ENCODE assay signal across 18 cellular contexts in genomic region chr3:32794487-32795308, GRCh38. TPM values are rescaled to one million over a fixed set of nuclear protein-coding genes. Genes with fewer than 3 reads are reported as not detected.
A peak's percentile ranks its signal among the peaks of the same experiment; 100 is the strongest.
DNase-seq lines count a peak whose midpoint lies in the region; ATAC-seq and TF ChIP-seq lines count a peak whose summit lies in the region.
"Had no signal": no experiment of that assay in that cellular context is flagged by ENCODE, and none has a peak within 500 bp of the region (broad histone marks: within the 10 kb centered on the region; RNA-seq: fewer than 3 reads in every experiment).

No MANE protein-coding gene starts in this region.

- 68 to 70% methylated on average over 8 of the region's 8 CpGs for WGBS in body of pancreas, 2 donors
- no CpG with 5 or more reads among the region's 8 CpGs for WGBS in mesendoderm (ENCODE audit: extremely low coverage, insufficient coverage, low lambda C conversion rate)

- H4K5ac ChIP-seq in mesendoderm (ENCODE audit: low read length), result no peak overlapping the region

- TF ChIP-seq CTCF in Caco-2 (IDR thresholded peaks at IDR 0.05; ENCODE audit: insufficient read depth in 1 of 2, low read depth in 1 of 2, low read length in 1 of 2, severe bottlenecking in 1 of 2, unreplicated experiment in 1 of 2) (no peak), body of pancreas (IDR thresholded peaks at IDR 0.05) (no peak)

- H3K79me2 ChIP-seq in mesendoderm (ENCODE audit: control insufficient read depth, insufficient read depth, low read length), result no peaks in the 10 kb centered on the region

- DNase-seq in Caco-2 (peak; percentile 83 to 87), body of pancreas (peak; percentile 32 to 51 (median 40)), mesendoderm (peak; percentile 56), NCI-H524 (lab: John Stamatoyannopoulos, UW) (no peak), DMS 273 (lab: John Stamatoyannopoulos, UW; ENCODE audit: unreplicated experiment) (no peak), HUDEP-2 (lab: John Stamatoyannopoulos, UW; ENCODE audit: unreplicated experiment in 76 of 76) (no peak)
- DNase-seq in CD8-positive, alpha-beta memory T cell, result no peak
- DNase-seq: activated CD4-positive, alpha-beta T cell treated with anti-CD3 and anti-CD28 coated beads for 1 hour; effector CD8-positive, alpha-beta T cell; NCI-H2081; NCI-H774; stimulated activated CD4-positive, alpha-beta T cell treated with anti-CD3 and anti-CD28 coated beads, Interleukin-4, amount 100 ng/mL, for 24 hours had no signal

- BruUV-seq in Caco-2 (replicated peaks; lab: Mats Ljungman, UMichigan), result no TSS peak

- H3K27ac ChIP-seq in HUES6 (ENCODE audit: low read depth, low read length), result no peak overlapping the region; the same call in 1 of the 2 replicates
- no peak overlapping the region for H3K27ac ChIP-seq in body of pancreas
- H3K27ac ChIP-seq in mesendoderm (ENCODE audit: low read depth, low read length), result no peak overlapping the region
- no peak overlapping the region for H3K27ac ChIP-seq in CD8-positive, alpha-beta memory T cell (ENCODE audit: low read depth, low read length)
- H3K27ac ChIP-seq: RWPE1 had no signal

- CTCF ChIA-PET in Caco-2 (lab: Charles Lee), result interaction anchor here (1.0 kb wide), 1 partner anchor 14 kb away, joined by 4 read pairs; no protein-coding TSS in a partner anchor
- CTCF ChIA-PET in CD8-positive, alpha-beta memory T cell (lab: Charles Lee), result no interaction called here

- no peak overlapping the region for H2BK15ac ChIP-seq in mesendoderm (replicated peaks; ENCODE audit: low read depth)

- peak overlapping the region; percentile 55 for H3K27ac Mint-ChIP-seq in Caco-2 (ENCODE audit: unreplicated experiment)
- H3K27ac Mint-ChIP-seq in CD8-positive, alpha-beta memory T cell, result no peak overlapping the region
- H3K27ac Mint-ChIP-seq: T-helper 1 cell treated with Interleukin-12 subunit alpha and Interleukin-12 subunit beta and Interleukin-4 antibody, amounts not matched to agents 30 μg/mL and 1 μg/mL, for 36 hours had no signal

- no peak overlapping the region for H3K4me3 ChIP-seq in Caco-2 (ENCODE audit: low read depth, low read length)
- H3K4me3 ChIP-seq in HUES6 (ENCODE audit: low read depth, low read length), result peak overlapping the region; percentile 59; the same call in 1 of the 2 replicates
- H3K4me3 ChIP-seq in body of pancreas, result no peak overlapping the region
- no peak overlapping the region for H3K4me3 ChIP-seq in mesendoderm (ENCODE audit: low read length)
- no peak overlapping the region for H3K4me3 ChIP-seq in CD8-positive, alpha-beta memory T cell (ENCODE audit: low read length)

- intact Hi-C loops in Caco-2 (cut with micrococcal nuclease; ENCODE audit: unreplicated experiment) (loop anchor here (1.0 to 5.0 kb wide), 4 partner anchors 13 to 278 kb away; partner anchors contain the start of gene TRIM71), body of pancreas (cut with DNase I) (no loop called here)

- no peak overlapping the region for H3K56ac ChIP-seq in mesendoderm (ENCODE audit: low read length)

- ATAC-seq in body of pancreas, result peak; percentile 89
- ATAC-seq: sciatic nerve had no signal

- H2BK5ac ChIP-seq in mesendoderm (ENCODE audit: low read length), result no peak overlapping the region

- peak overlapping the region; percentile 62 for H3K4ac ChIP-seq in mesendoderm (ENCODE audit: low read depth, low read length)

- peak overlapping the region; percentile 88 for H3K9ac ChIP-seq in HUES6 (ENCODE audit: low read length)
- no peak overlapping the region for H3K9ac ChIP-seq in mesendoderm (ENCODE audit: low read length)

- POLR2A ChIA-PET in Caco-2 (lab: Charles Lee), result no interaction called here
- POLR2A ChIA-PET in CD8-positive, alpha-beta memory T cell (lab: Charles Lee), result no interaction called here

- H2BK120ac ChIP-seq in mesendoderm (ENCODE audit: low read depth, low read length), result no peak overlapping the region

- H3K4me1 ChIP-seq in Caco-2, result peaks cover 43% of the 10 kb centered on the region
- peaks cover 25% of the 10 kb centered on the region; the same call in 1 of the 2 replicates for H3K4me1 ChIP-seq in HUES6 (ENCODE audit: control insufficient read depth, insufficient read depth, low read length)
- H3K4me1 ChIP-seq in body of pancreas, result peaks cover 8% of the 10 kb centered on the region
- H3K4me1 ChIP-seq in mesendoderm (ENCODE audit: control insufficient read depth, low read depth, low read length), result no peaks in the 10 kb centered on the region
- H3K4me1 ChIP-seq in CD8-positive, alpha-beta memory T cell (ENCODE audit: insufficient read depth, low read length), result no peaks in the 10 kb centered on the region

- no peaks in the 10 kb centered on the region for H3K79me1 ChIP-seq in mesendoderm (ENCODE audit: low read length)

- H3K18ac ChIP-seq in mesendoderm (ENCODE audit: low read length), result no peak overlapping the region

- peaks cover 18% of the 10 kb centered on the region for H3K36me3 Mint-ChIP-seq in Caco-2 (ENCODE audit: insufficient read depth, unreplicated experiment)
- no peaks in the 10 kb centered on the region for H3K36me3 Mint-ChIP-seq in CD8-positive, alpha-beta memory T cell

- H3K9me3 ChIP-seq in Caco-2 (no peaks in the 10 kb centered on the region), HUES6 (ENCODE audit: control insufficient read depth, insufficient read depth, low read depth, low read length) (no peaks in the 10 kb centered on the region), body of pancreas (no peaks in the 10 kb centered on the region)
- no peaks in the 10 kb centered on the region for H3K9me3 ChIP-seq in CD8-positive, alpha-beta memory T cell (ENCODE audit: low read length)

- H3K27me3 ChIP-seq in Caco-2 (replicated peaks; ENCODE audit: control insufficient read depth, insufficient read depth, low read length) (no peaks in the 10 kb centered on the region), HUES6 (ENCODE audit: control insufficient read depth, insufficient read depth, low read length) (no peaks in the 10 kb centered on the region), body of pancreas (no peaks in the 10 kb centered on the region), mesendoderm (ENCODE audit: insufficient read depth, low read length, poor library complexity) (no peaks in the 10 kb centered on the region)
- no peaks in the 10 kb centered on the region for H3K27me3 ChIP-seq in CD8-positive, alpha-beta memory T cell (ENCODE audit: insufficient read depth, low read length, poor library complexity, severe bottlenecking)

- H3K36me3 ChIP-seq in Caco-2 (ENCODE audit: control insufficient read depth, insufficient read depth, low read length), result no peaks in the 10 kb centered on the region; the same call in 1 of the 2 replicates
- peaks cover 3% of the 10 kb centered on the region; the same call in 1 of the 2 replicates for H3K36me3 ChIP-seq in HUES6 (ENCODE audit: control insufficient read depth, insufficient read depth, low read length)
- H3K36me3 ChIP-seq in body of pancreas (replicated peaks in 1 of 2; ENCODE audit: insufficient read depth in 1 of 2, low read depth in 2 of 2), result no peaks in the 10 kb centered on the region
- no peaks in the 10 kb centered on the region for H3K36me3 ChIP-seq in mesendoderm (ENCODE audit: control insufficient read depth, insufficient read depth, low read length)
- H3K36me3 ChIP-seq in CD8-positive, alpha-beta memory T cell (ENCODE audit: insufficient read depth, low read length), result no peaks in the 10 kb centered on the region

- H3K23ac ChIP-seq in mesendoderm (ENCODE audit: low read length), result peak overlapping the region; percentile 45

- no peak for TF ChIP-seq POLR2A in body of pancreas (IDR thresholded peaks at IDR 0.05)

- H3K27me3 Mint-ChIP-seq in Caco-2 (ENCODE audit: insufficient read depth, unreplicated experiment), result no peaks in the 10 kb centered on the region
- peaks cover 4 to 10% of the 10 kb centered on the region in 2 donors for H3K27me3 Mint-ChIP-seq in CD8-positive, alpha-beta memory T cell

- peak overlapping the region; percentile 69 for H2AK5ac ChIP-seq in mesendoderm (ENCODE audit: low read length)

- no peaks in the 10 kb centered on the region for H3K9me3 Mint-ChIP-seq in Caco-2 (ENCODE audit: unreplicated experiment)
- H3K9me3 Mint-ChIP-seq in CD8-positive, alpha-beta memory T cell, result no peaks in the 10 kb centered on the region
- H3K9me3 Mint-ChIP-seq: T-helper 1 cell treated with Interleukin-12 subunit alpha and Interleukin-12 subunit beta and Interleukin-4 antibody, amounts not matched to agents 30 μg/mL and 1 μg/mL, for 36 hours had no signal

- no peak overlapping the region for H4K8ac ChIP-seq in mesendoderm (ENCODE audit: low read depth, low read length)

- H3K4me3 Mint-ChIP-seq in Caco-2 (ENCODE audit: unreplicated experiment), result peak overlapping the region; percentile 8
- no peak overlapping the region for H3K4me3 Mint-ChIP-seq in CD8-positive, alpha-beta memory T cell
- H3K4me3 Mint-ChIP-seq: T-helper 1 cell treated with Interleukin-12 subunit alpha and Interleukin-12 subunit beta and Interleukin-4 antibody, amounts not matched to agents 30 μg/mL and 1 μg/mL, for 36 hours had no signal

- H3K4me1 Mint-ChIP-seq in Caco-2 (ENCODE audit: low read depth, unreplicated experiment), result peaks cover 39% of the 10 kb centered on the region
- H3K4me1 Mint-ChIP-seq in CD8-positive, alpha-beta memory T cell, result no peaks in the 10 kb centered on the region

- H3K4me2 ChIP-seq in mesendoderm (ENCODE audit: low read length), result no peak overlapping the region

RNA-seq across cellular contexts. Expression of gene TRIM71, which starts 23.1 kb away (rescaled TPM):
- total RNA-seq in Caco-2 (2022), result 67.5 and 68.4 TPM in 2 replicates
- total RNA-seq in body of pancreas, result not detected
- polyA plus RNA-seq in mesendoderm (2013, experiment 1 of 2), result 53.0 TPM
- 51.3 TPM for polyA plus RNA-seq in mesendoderm (2013, experiment 2 of 2)
- total RNA-seq in CD8-positive, alpha-beta memory T cell, result under 1 TPM; 0.02 to 0.07 TPM
- not detected for polyA plus RNA-seq in CD8-positive, alpha-beta memory T cell
- total RNA-seq: mesenteric fat pad, ureter had no signal

Comparison
In these comparisons a context has a peak if more than half of its experiments do, and no peak if none do; other contexts are left out.
1. DNase-seq: peak in Caco-2 (2 of 2), body of pancreas (4 of 4) and mesendoderm (single experiment); none in NCI-H524 (0 of 2), DMS 273 (single experiment), CD8-positive, alpha-beta memory T cell (0 of 5) and HUDEP-2 (0 of 76).
2. RNA of gene TRIM71, which starts 23.1 kb away (total RNA-seq): 67.5 to 68.4 TPM in Caco-2; 0.02 to 0.07 TPM in CD8-positive, alpha-beta memory T cell and not detected in body of pancreas; every median in the first group is over 10 times any median in the second.